Comparison of ENCODE assay signal across 1 cellular context in the genomic region with DNA sequence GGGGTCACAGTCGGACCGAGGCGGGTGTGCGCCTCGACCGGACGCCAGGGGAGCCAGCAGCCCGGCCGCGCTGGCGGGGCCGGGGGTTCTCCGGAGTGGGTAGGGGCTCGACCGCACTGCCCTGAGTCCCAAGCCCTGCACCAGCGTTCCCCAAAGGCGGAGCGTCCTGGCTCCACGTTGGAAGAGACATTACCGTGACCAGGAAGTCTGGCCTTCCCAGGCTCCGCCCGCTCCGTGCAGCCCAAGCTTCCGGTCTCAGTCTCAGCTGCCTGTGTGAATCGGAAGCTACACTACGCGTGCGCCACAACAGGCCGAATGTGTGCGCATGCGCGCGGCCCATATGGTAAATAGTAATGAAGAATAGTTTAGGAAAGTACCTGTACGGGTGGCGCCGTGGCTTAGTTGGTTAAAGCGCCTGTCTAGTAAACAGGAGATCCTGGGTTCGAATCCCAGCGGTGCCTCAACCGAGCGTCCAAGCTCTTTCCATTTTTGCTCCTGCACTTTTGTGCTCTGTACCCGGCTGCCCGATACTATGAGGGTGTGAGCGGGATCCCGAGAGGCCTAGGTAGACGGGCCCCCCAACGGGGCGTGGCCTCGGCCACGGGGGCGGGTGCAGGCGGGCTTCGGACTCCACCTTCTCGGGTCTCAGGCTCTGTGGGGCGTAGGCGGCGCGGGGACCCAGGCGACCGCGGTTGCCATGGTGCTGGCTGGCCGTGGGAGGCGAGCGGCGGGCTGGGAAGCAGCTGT.
TF ChIP-seq lines count a peak whose summit lies in the region.

No MANE protein-coding gene starts in this region.

TF ChIP-seq in WTC11, 78 proteins besides CTCF, POLR2A, EP300 and RAD21 (continued from another document):
- peak; percentile 8; the same call in 1 of the 2 replicates for TF ChIP-seq TEAD1 (CRISPR knock-in tag; IDR thresholded peaks at IDR 0.05)
- TF ChIP-seq, protein P1, sequence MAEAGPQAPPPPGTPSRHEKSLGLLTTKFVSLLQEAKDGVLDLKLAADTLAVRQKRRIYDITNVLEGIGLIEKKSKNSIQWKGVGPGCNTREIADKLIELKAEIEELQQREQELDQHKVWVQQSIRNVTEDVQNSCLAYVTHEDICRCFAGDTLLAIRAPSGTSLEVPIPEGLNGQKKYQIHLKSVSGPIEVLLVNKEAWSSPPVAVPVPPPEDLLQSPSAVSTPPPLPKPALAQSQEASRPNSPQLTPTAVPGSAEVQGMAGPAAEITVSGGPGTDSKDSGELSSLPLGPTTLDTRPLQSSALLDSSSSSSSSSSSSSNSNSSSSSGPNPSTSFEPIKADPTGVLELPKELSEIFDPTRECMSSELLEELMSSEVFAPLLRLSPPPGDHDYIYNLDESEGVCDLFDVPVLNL (CRISPR knock-in tag; IDR thresholded peaks at IDR 0.05; ENCODE audit: borderline replicate concordance, low read depth) = peak; percentile 46; the same call in 1 of the 2 replicates
- TF ChIP-seq, protein P2, sequence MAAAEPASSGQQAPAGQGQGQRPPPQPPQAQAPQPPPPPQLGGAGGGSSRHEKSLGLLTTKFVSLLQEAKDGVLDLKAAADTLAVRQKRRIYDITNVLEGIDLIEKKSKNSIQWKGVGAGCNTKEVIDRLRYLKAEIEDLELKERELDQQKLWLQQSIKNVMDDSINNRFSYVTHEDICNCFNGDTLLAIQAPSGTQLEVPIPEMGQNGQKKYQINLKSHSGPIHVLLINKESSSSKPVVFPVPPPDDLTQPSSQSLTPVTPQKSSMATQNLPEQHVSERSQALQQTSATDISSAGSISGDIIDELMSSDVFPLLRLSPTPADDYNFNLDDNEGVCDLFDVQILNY (CRISPR knock-in tag; IDR thresholded peaks at IDR 0.05) = peak; percentile 56; the same call in 1 of the 2 replicates
- TF ChIP-seq FOXK1 (CRISPR knock-in tag; IDR thresholded peaks at IDR 0.05) = no peak; the same call in none of the 2 replicates
- TF ChIP-seq ETV6 (CRISPR knock-in tag; IDR thresholded peaks at IDR 0.05) = no peak
- TF ChIP-seq, protein P3, sequence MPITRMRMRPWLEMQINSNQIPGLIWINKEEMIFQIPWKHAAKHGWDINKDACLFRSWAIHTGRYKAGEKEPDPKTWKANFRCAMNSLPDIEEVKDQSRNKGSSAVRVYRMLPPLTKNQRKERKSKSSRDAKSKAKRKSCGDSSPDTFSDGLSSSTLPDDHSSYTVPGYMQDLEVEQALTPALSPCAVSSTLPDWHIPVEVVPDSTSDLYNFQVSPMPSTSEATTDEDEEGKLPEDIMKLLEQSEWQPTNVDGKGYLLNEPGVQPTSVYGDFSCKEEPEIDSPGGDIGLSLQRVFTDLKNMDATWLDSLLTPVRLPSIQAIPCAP (CRISPR knock-in tag; IDR thresholded peaks at IDR 0.05) = 0 out of 2 replicates have a peak, but pooled peaks have one; percentile 29
- no peak; the same call in 1 of the 2 replicates for TF ChIP-seq GABPB1 (CRISPR knock-in tag; IDR thresholded peaks at IDR 0.05)
- TF ChIP-seq CBFB (CRISPR knock-in tag; IDR thresholded peaks at IDR 0.05; ENCODE audit: low read depth) = 0 out of 2 replicates have a peak, but pooled peaks have one; percentile 28
- TF ChIP-seq, protein P4, sequence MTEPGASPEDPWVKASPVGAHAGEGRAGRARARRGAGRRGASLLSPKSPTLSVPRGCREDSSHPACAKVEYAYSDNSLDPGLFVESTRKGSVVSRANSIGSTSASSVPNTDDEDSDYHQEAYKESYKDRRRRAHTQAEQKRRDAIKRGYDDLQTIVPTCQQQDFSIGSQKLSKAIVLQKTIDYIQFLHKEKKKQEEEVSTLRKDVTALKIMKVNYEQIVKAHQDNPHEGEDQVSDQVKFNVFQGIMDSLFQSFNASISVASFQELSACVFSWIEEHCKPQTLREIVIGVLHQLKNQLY (CRISPR knock-in tag; IDR thresholded peaks at IDR 0.05) = no peak
- TF ChIP-seq NR2C2 (CRISPR knock-in tag; IDR thresholded peaks at IDR 0.05) = no peak
- TF ChIP-seq SP1 (CRISPR knock-in tag; conservative IDR thresholded peaks at IDR 0.05) = peak; percentile 56
- TF ChIP-seq, protein P5, sequence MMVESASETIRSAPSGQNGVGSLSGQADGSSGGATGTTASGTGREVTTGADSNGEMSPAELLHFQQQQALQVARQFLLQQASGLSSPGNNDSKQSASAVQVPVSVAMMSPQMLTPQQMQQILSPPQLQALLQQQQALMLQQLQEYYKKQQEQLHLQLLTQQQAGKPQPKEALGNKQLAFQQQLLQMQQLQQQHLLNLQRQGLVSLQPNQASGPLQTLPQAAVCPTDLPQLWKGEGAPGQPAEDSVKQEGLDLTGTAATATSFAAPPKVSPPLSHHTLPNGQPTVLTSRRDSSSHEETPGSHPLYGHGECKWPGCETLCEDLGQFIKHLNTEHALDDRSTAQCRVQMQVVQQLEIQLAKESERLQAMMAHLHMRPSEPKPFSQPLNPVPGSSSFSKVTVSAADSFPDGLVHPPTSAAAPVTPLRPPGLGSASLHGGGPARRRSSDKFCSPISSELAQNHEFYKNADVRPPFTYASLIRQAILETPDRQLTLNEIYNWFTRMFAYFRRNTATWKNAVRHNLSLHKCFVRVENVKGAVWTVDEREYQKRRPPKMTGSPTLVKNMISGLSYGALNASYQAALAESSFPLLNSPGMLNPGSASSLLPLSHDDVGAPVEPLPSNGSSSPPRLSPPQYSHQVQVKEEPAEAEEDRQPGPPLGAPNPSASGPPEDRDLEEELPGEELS (CRISPR knock-in tag; IDR thresholded peaks at IDR 0.05) = no peak
- TF ChIP-seq TEAD4 (CRISPR knock-in tag; IDR thresholded peaks at IDR 0.05) = no peak
- TF ChIP-seq PRRX2 (CRISPR knock-in tag; IDR thresholded peaks at IDR 0.05) = no peak
- TF ChIP-seq OVOL2 (CRISPR knock-in tag; IDR thresholded peaks at IDR 0.05; ENCODE audit: borderline replicate concordance) = no peak
- TF ChIP-seq MXD4 (CRISPR knock-in tag; IDR thresholded peaks at IDR 0.05; ENCODE audit: borderline replicate concordance) = no peak
- peak; percentile 70; the same call in 1 of the 2 replicates for TF ChIP-seq TP53 (CRISPR knock-in tag; IDR thresholded peaks at IDR 0.05)
